In genomic region chr12:115553622-115554021, GRCh38 we compare ENCODE assay signal across 30 cellular contexts.
"Had no signal": no experiment of that assay in that cellular context is flagged by ENCODE, and none has a peak within 500 bp of the region (broad histone marks: within the 10 kb centered on the region; RNA-seq: fewer than 3 reads in every experiment).

No MANE protein-coding gene starts in this region.

- H3K27me3 ChIP-seq: left lung, neural progenitor cell, neutrophil, tibial nerve, upper lobe of left lung, vagina had no signal

- H3K27ac Mint-ChIP-seq: immature natural killer cell; nephron; neural progenitor cell; progenitor cell of endocrine pancreas; stimulated activated memory B cell treated with anti-CD40 and anti-IgM and Interleukin-4, amounts not matched to agents 10 μg/mL and 1 μg/mL and 100 μg/mL, for 72 hours; stimulated activated naive CD8-positive, alpha-beta T cell treated with anti-CD3 and anti-CD28 coated beads, Interleukin-15, amount 100 ng/mL, for 72 hours had no signal

- H3K4me3 Mint-ChIP-seq: immature natural killer cell; naive thymus-derived CD8-positive, alpha-beta T cell; nephron; neural progenitor cell; stimulated activated memory B cell treated with anti-CD40 and anti-IgM and Interleukin-4, amounts not matched to agents 10 μg/mL and 1 μg/mL and 100 μg/mL, for 72 hours; stimulated activated naive CD8-positive, alpha-beta T cell treated with anti-CD3 and anti-CD28 coated beads, Interleukin-15, amount 100 ng/mL, for 72 hours had no signal

- H3K27ac ChIP-seq: left lung, lower lobe of right lung, neural progenitor cell, neutrophil, parathyroid adenoma, tibial nerve, upper lobe of left lung, vagina had no signal

- H3K4me3 ChIP-seq: left lung, lower lobe of right lung, neural progenitor cell, smooth muscle cell, tibial nerve, upper lobe of left lung, vagina had no signal

- H3K4me1 Mint-ChIP-seq: immature natural killer cell; naive thymus-derived CD8-positive, alpha-beta T cell; nephron; neural progenitor cell; stimulated activated memory B cell treated with anti-CD40 and anti-IgM and Interleukin-4, amounts not matched to agents 10 μg/mL and 1 μg/mL and 100 μg/mL, for 72 hours; stimulated activated naive CD8-positive, alpha-beta T cell treated with anti-CD3 and anti-CD28 coated beads, Interleukin-15, amount 100 ng/mL, for 72 hours had no signal

- H3K4me2 ChIP-seq: neural progenitor cell, smooth muscle cell had no signal

- H3K79me2 ChIP-seq: parathyroid adenoma had no signal

- DNase-seq: hypothalamus; immature natural killer cell; kidney; left colon; left lung; lower lobe of right lung; mammary epithelial cell; mesenchymal stem cell; naive thymus-derived CD8-positive, alpha-beta T cell; occipital lobe; retina; right cardiac atrium; stimulated activated CD4-positive, alpha-beta T cell treated with anti-CD3 and anti-CD28 coated beads, Interleukin-1b, Interleukin-23, amount 100 ng/mL, for 48 hours; stimulated activated CD4-positive, alpha-beta T cell treated with anti-CD3 and anti-CD28 coated beads, Interleukin-2, amount 100 ng/mL, for 48 hours; stimulated activated CD4-positive, alpha-beta T cell treated with anti-CD3 and anti-CD28 coated beads, Interleukin-4, amount 100 ng/mL, for 4 hours; stimulated activated CD8-positive, alpha-beta memory T cell treated with anti-CD3 and anti-CD28 coated beads, Interleukin-4, amount 100 ng/mL, for 48 hours; stimulated activated naive CD4-positive, alpha-beta T cell treated with Interleukin-2 at 50 U/mL for 16 hours; stimulated activated naive CD8-positive, alpha-beta T cell treated with anti-CD3 and anti-CD28 coated beads, Interleukin-15, amount 100 ng/mL, for 72 hours; substantia nigra; upper lobe of left lung had no signal

- H3K4me1 ChIP-seq: left lung, lower lobe of right lung, neural progenitor cell, parathyroid adenoma, tibial nerve, upper lobe of left lung, vagina had no signal

- H3K36me3 ChIP-seq: left lung, lower lobe of right lung, neural progenitor cell, neutrophil, tibial nerve, upper lobe of left lung, vagina had no signal

- H2AFZ ChIP-seq: neural progenitor cell, parathyroid adenoma had no signal

- H3K9ac ChIP-seq: neural progenitor cell, parathyroid adenoma had no signal

- FAIRE-seq: islet of Langerhans, kidney had no signal

- H3K9me3 ChIP-seq: left lung, lower lobe of right lung, neutrophil, vagina had no signal

- H3K36me3 Mint-ChIP-seq: immature natural killer cell; neural progenitor cell; stimulated activated memory B cell treated with anti-CD40 and anti-IgM and Interleukin-4, amounts not matched to agents 10 μg/mL and 1 μg/mL and 100 μg/mL, for 72 hours had no signal

- H3K27me3 Mint-ChIP-seq: progenitor cell of endocrine pancreas had no signal

- ATAC-seq: left colon; left lung; lower lobe of right lung; naive thymus-derived CD8-positive, alpha-beta T cell; right cardiac atrium; stimulated activated memory B cell treated with anti-CD40 and anti-IgM and Interleukin-4, amounts not matched to agents 10 μg/mL and 1 μg/mL and 100 μg/mL, for 72 hours; stimulated activated naive CD8-positive, alpha-beta T cell treated with anti-CD3 and anti-CD28 coated beads, Interleukin-15, amount 100 ng/mL, for 72 hours had no signal
